Comparison of ENCODE assay signal across 18 cellular contexts in the genomic region with DNA sequence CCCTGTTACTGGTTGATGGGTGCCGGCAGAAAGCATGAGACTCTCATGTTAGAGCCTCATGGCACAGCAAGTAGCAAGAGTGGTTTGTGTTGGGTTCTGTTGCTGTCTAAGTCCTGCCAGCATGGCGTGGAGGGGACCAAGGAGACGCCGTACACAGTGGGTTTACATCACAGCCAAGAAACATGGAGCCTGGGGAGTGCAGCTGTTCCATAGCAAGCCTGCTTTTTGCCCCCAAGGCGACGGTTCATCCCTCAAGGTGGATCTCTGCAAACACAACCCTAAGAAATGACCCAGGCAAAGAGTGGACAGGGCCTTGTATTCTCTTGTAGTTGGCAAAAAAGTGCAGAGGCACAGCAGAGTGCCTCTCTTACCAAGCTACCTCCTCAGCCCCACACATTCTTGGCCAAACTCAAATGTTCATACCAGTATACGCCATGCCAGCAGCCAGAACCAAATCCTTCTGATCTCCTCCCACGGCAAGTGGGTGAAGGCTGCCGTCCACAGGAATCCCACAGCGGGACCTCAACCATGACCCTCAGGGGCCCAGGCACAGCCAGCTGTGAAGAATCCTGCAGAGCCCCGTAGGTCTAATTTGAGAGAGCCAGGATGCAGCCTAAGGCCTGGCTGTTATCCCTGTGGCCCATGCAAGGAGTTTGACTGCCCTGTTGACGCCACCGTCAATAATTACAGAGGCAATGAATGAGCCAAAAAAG.
"Had no signal": no experiment of that assay in that cellular context is flagged by ENCODE, and none has a peak within 500 bp of the region (broad histone marks: within the 10 kb centered on the region; RNA-seq: fewer than 3 reads in every experiment).

No MANE protein-coding gene starts in this region.

- H3K4me1 Mint-ChIP-seq: brain, WTC11 had no signal

- H3K27me3 Mint-ChIP-seq: activated naive CD8-positive, alpha-beta T cell treated with anti-CD3 and anti-CD28 coated beads, Interleukin-2, amount 10 ng/mL, durations not matched to agents 7 days and 5 days had no signal

- H3K4me3 Mint-ChIP-seq: activated naive CD8-positive, alpha-beta T cell treated with anti-CD3 and anti-CD28 coated beads, Interleukin-2, amount 10 ng/mL, durations not matched to agents 7 days and 5 days; brain; WTC11 had no signal

- H3K36me3 Mint-ChIP-seq: activated naive CD8-positive, alpha-beta T cell treated with anti-CD3 and anti-CD28 coated beads, Interleukin-2, amount 10 ng/mL, durations not matched to agents 7 days and 5 days; WTC11 had no signal

- H3K27me3 ChIP-seq: suprapubic skin, upper lobe of left lung had no signal

- H3K9me3 ChIP-seq: suprapubic skin, upper lobe of left lung had no signal

- H3K4me3 ChIP-seq: lung, smooth muscle cell, suprapubic skin, upper lobe of left lung had no signal

- ATAC-seq: stimulated activated naive CD8-positive, alpha-beta T cell treated with anti-CD3 and anti-CD28 coated beads, Interleukin-15, Interleukin-2, amounts not matched to agents 100 U/mL and 50 U/mL, for 24 hours; WTC11 had no signal

- H3K27ac Mint-ChIP-seq: activated naive CD8-positive, alpha-beta T cell treated with anti-CD3 and anti-CD28 coated beads, Interleukin-2, amount 10 ng/mL, durations not matched to agents 7 days and 5 days; brain; WTC11 had no signal

- H3K4me1 ChIP-seq: suprapubic skin, upper lobe of left lung had no signal

- DNase-seq: activated naive CD4-positive, alpha-beta T cell; activated naive CD8-positive, alpha-beta T cell treated with anti-CD3 and anti-CD28 coated beads, Interleukin-2, amount 10 ng/mL, durations not matched to agents 7 days and 5 days; cortex of kidney; effector CD4-positive, alpha-beta T cell; foreskin fibroblast; glutamatergic neuron; hypothalamus; midbrain; retina; stimulated activated CD4-positive, alpha-beta T cell treated with anti-CD3 and anti-CD28 coated beads, Interleukin-4, amount 100 ng/mL, for 4 hours; stimulated activated naive CD8-positive, alpha-beta T cell treated with anti-CD3 and anti-CD28 coated beads, Interleukin-15, Interleukin-2, amounts not matched to agents 100 U/mL and 50 U/mL, for 24 hours; T-helper 2 cell had no signal

- H3K27ac ChIP-seq: suprapubic skin, upper lobe of left lung had no signal
